Comparison of ENCODE assay signal across 2 cellular contexts in genomic region chr12:56720696-56721615, GRCh38.
TF ChIP-seq lines count a peak whose summit lies in the region.

No MANE protein-coding gene starts in this region.

TF ChIP-seq in SK-N-SH, 30 proteins besides CTCF, POLR2A, EP300 and RAD21 (continued from another document):
- TF ChIP-seq, protein P1, sequence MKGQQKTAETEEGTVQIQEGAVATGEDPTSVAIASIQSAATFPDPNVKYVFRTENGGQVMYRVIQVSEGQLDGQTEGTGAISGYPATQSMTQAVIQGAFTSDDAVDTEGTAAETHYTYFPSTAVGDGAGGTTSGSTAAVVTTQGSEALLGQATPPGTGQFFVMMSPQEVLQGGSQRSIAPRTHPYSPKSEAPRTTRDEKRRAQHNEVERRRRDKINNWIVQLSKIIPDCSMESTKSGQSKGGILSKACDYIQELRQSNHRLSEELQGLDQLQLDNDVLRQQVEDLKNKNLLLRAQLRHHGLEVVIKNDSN (IDR thresholded peaks at IDR 0.05; ENCODE audit: borderline replicate concordance, low read depth): no peak
- TF ChIP-seq FOXJ3 (CRISPR knock-in tag; IDR thresholded peaks at IDR 0.05) (no peak), GATA2 (CRISPR knock-in tag; IDR thresholded peaks at IDR 0.05) (no peak), NRF1 (IDR thresholded peaks at IDR 0.05; ENCODE audit: low read depth, low read length) (no peak), TEAD4 (IDR thresholded peaks at IDR 0.05; ENCODE audit: borderline replicate concordance, insufficient read depth) (no peak), TAF1 (IDR thresholded peaks at IDR 0.05; ENCODE audit: borderline replicate concordance, low read depth, low read length) (no peak)

TF ChIP-seq in SK-N-SH treated with all-trans-retinoic acid at 6 μM for 48 hours, 23 proteins besides CTCF, POLR2A, EP300 and RAD21 (continued from another document):
- no peak for TF ChIP-seq PATZ1 (CRISPR knock-in tag; IDR thresholded peaks at IDR 0.05; ENCODE audit: borderline replicate concordance)
- TF ChIP-seq RARB (CRISPR knock-in tag; IDR thresholded peaks at IDR 0.05): no peak
TF ChIP-seq in SK-N-SH treated with all-trans-retinoic acid at 6 μM for 48 hours: peak in this region for 0.
